ENCODE assay signal across 1 cellular context in genomic region chr3:192844366-192844765, GRCh38.
TF ChIP-seq lines count a peak whose summit lies in the region.

No MANE protein-coding gene starts in this region.

TF ChIP-seq in WTC11, 78 proteins besides CTCF, POLR2A, EP300 and RAD21 (continued from another document):
- TF ChIP-seq CREB1 (CRISPR knock-in tag; IDR thresholded peaks at IDR 0.05) = no peak
- TF ChIP-seq, protein P1, sequence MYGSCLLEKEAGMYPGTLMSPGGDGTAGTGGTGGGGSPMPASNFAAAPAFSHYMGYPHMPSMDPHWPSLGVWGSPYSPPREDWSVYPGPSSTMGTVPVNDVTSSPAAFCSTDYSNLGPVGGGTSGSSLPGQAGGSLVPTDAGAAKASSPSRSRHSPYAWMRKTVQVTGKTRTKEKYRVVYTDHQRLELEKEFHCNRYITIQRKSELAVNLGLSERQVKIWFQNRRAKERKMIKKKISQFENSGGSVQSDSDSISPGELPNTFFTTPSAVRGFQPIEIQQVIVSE (CRISPR knock-in tag; IDR thresholded peaks at IDR 0.05; ENCODE audit: borderline replicate concordance) = no peak
- no peak for TF ChIP-seq ELF4 (CRISPR knock-in tag; IDR thresholded peaks at IDR 0.05; ENCODE audit: low read depth)
- no peak for TF ChIP-seq GTF2I (CRISPR knock-in tag; conservative IDR thresholded peaks at IDR 0.05)
- no peak for TF ChIP-seq ZNF423 (CRISPR knock-in tag; IDR thresholded peaks at IDR 0.05)
- TF ChIP-seq, protein P2, sequence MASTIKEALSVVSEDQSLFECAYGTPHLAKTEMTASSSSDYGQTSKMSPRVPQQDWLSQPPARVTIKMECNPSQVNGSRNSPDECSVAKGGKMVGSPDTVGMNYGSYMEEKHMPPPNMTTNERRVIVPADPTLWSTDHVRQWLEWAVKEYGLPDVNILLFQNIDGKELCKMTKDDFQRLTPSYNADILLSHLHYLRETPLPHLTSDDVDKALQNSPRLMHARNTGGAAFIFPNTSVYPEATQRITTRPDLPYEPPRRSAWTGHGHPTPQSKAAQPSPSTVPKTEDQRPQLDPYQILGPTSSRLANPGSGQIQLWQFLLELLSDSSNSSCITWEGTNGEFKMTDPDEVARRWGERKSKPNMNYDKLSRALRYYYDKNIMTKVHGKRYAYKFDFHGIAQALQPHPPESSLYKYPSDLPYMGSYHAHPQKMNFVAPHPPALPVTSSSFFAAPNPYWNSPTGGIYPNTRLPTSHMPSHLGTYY (CRISPR knock-in tag; IDR thresholded peaks at IDR 0.05) = no peak
- TF ChIP-seq ZBTB21 (CRISPR knock-in tag; IDR thresholded peaks at IDR 0.05; ENCODE audit: borderline replicate concordance) = no peak
- no peak for TF ChIP-seq JAZF1 (CRISPR knock-in tag; IDR thresholded peaks at IDR 0.05)
- TF ChIP-seq ZNF416 (CRISPR knock-in tag; IDR thresholded peaks at IDR 0.05) = no peak
